Comparison of ENCODE assay signal across 8 cellular contexts in the genomic region with DNA sequence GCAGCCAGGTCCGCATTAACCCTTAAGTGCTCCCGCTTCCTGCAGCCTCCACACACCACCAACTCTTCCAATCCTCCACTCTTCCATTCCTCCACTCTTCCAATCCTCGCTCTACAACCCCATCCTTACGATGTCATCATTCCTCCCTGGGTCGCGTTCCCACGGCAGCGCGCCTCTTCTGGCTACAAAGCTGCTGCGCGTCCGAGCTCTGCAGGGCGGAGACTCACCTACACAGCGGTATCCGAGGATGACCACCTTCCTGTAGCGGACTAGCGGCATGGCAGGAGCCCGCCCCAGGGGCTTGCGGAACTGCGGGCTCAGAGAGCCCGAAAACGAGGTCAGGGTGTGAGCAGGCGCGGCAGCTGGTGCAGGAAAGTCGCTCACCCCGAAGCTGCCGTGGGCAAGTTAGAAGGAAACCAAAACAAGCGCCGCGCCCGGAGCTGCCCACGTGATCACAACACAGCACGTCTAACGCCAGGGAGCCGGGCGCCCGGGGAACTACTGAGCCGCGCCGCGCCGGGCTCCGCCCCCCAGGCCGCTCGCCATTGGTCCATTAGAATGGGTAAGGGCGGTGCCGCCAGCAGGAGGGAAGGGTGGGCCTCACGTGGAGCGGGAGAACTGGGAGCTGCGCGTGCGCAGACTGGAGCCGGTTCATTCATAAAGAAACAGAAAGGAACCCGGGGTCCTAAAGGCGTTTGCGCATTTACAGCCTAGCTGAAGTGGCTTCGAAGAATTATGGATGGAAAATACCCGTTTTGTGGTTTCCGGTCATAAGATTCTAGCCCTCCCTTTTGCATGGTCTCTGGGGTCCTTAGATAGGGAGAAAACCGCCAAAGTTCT. TPM values are rescaled to one million over a fixed set of nuclear protein-coding genes. Genes with fewer than 3 reads are reported as not detected.
DNase-seq lines count a peak whose midpoint lies in the region; ATAC-seq and TF ChIP-seq lines count a peak whose summit lies in the region.

A gene with protein sequence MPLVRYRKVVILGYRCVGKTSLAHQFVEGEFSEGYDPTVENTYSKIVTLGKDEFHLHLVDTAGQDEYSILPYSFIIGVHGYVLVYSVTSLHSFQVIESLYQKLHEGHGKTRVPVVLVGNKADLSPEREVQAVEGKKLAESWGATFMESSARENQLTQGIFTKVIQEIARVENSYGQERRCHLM (minus strand): TSS at position 473 of the 840 bp plus-strand sequence. CDS start 194 bp downstream, at position 279.

- no peaks in the 10 kb centered on the region for H3K9me3 Mint-ChIP-seq in CD4-positive, alpha-beta T cell
- H3K9me3 Mint-ChIP-seq in dendritic cell treated with granulocyte-macrophage colony-stimulating factor and Interleukin-4, amounts not matched to agents 40 ng/mL and 50 ng/mL, for 4 days = no peaks in the 10 kb centered on the region

- no peaks in the 10 kb centered on the region for H3K9me3 ChIP-seq in CD4-positive, alpha-beta T cell (ENCODE audit: control insufficient read depth, low read length)

- H3K36me3 Mint-ChIP-seq in CD4-positive, alpha-beta T cell (ENCODE audit: low read depth) = peaks cover 4% of the 10 kb centered on the region
- H3K36me3 Mint-ChIP-seq in dendritic cell treated with granulocyte-macrophage colony-stimulating factor and Interleukin-4, amounts not matched to agents 40 ng/mL and 50 ng/mL, for 4 days (ENCODE audit: low read depth) = peaks cover 7% of the 10 kb centered on the region

- no peak for TF ChIP-seq CTCF in CD4-positive, alpha-beta T cell (IDR thresholded peaks at IDR 0.05)
- no peak for TF ChIP-seq CTCF in lower leg skin (IDR thresholded peaks at IDR 0.05)

- H3K4me1 Mint-ChIP-seq in CD4-positive, alpha-beta T cell (ENCODE audit: low read depth) = peaks cover 21% of the 10 kb centered on the region
- peaks cover 16% of the 10 kb centered on the region for H3K4me1 Mint-ChIP-seq in dendritic cell treated with granulocyte-macrophage colony-stimulating factor and Interleukin-4, amounts not matched to agents 40 ng/mL and 50 ng/mL, for 4 days (ENCODE audit: low read depth)

- H3K27ac Mint-ChIP-seq in CD4-positive, alpha-beta T cell = peak within 1 kb of the TSS; percentile 92
- peak within 1 kb of the TSS; percentile 87 for H3K27ac Mint-ChIP-seq in dendritic cell treated with granulocyte-macrophage colony-stimulating factor and Interleukin-4, amounts not matched to agents 40 ng/mL and 50 ng/mL, for 4 days

- H3K4me3 Mint-ChIP-seq in CD4-positive, alpha-beta T cell = peak within 1 kb of the TSS; percentile 97
- H3K4me3 Mint-ChIP-seq in dendritic cell treated with granulocyte-macrophage colony-stimulating factor and Interleukin-4, amounts not matched to agents 40 ng/mL and 50 ng/mL, for 4 days = peak within 1 kb of the TSS; percentile 85

- peaks cover 3% of the 10 kb centered on the region for H3K27me3 Mint-ChIP-seq in CD4-positive, alpha-beta T cell
- no peaks in the 10 kb centered on the region for H3K27me3 Mint-ChIP-seq in dendritic cell treated with granulocyte-macrophage colony-stimulating factor and Interleukin-4, amounts not matched to agents 40 ng/mL and 50 ng/mL, for 4 days

- TF ChIP-seq POLR2A in lower leg skin (IDR thresholded peaks at IDR 0.05) = no peak

- CTCF ChIA-PET in CD4-positive, alpha-beta T cell (lab: Charles Lee) = interaction anchor here (0.8 to 2.7 kb wide), 11 partner anchors 11 to 217 kb away, joined by 3 to 19 read pairs (median 4); a partner anchor contains a TSS

- no peaks in the 10 kb centered on the region for H3K27me3 ChIP-seq in CD4-positive, alpha-beta T cell (ENCODE audit: control insufficient read depth, insufficient read depth, low read length)

- peak within 1 kb of the TSS; percentile 81 for H3K4me3 ChIP-seq in lower leg skin (ENCODE audit: low read depth, poor library complexity, severe bottlenecking)

- peak; percentile 98 for ATAC-seq in CD4-positive, alpha-beta T cell (ENCODE audit: poor library complexity)
- ATAC-seq in GM19397 (IDR thresholded peaks at IDR 0.05; ENCODE audit: unreplicated experiment) = peak; percentile 99
- ATAC-seq in HG03565 (IDR thresholded peaks at IDR 0.05; ENCODE audit: unreplicated experiment) = peak; percentile 97

- peak within 1 kb of the TSS; percentile 76 for H3K27ac ChIP-seq in CD4-positive, alpha-beta T cell (ENCODE audit: low read depth, low read length)

- DNase-seq in CD4-positive, alpha-beta T cell = peak; percentile 95 to 99 (median 96)
- peak; percentile 98 for DNase-seq in NCI-H748 (lab: John Stamatoyannopoulos, UW; ENCODE audit: unreplicated experiment)
- peak; percentile 98 for DNase-seq in activated CD4-positive, alpha-beta T cell treated with anti-CD3 and anti-CD28 coated beads, Interleukin-2, amount 50 U/mL, for 1 hour
- DNase-seq in lower leg skin (ENCODE audit: low spot score in 2 of 2) = peak; percentile 98 to 100
- DNase-seq in stimulated activated CD4-positive, alpha-beta T cell treated with anti-CD3 and anti-CD28 coated beads, Interleukin-4, amount 100 ng/mL, for 48 hours (ENCODE audit: low read depth in 2 of 2) = peak; percentile 98 to 99

- POLR2A ChIA-PET in CD4-positive, alpha-beta T cell (lab: Charles Lee) = interaction anchor here (0.7 to 2.5 kb wide), 20 partner anchors 10 to 297 kb away, joined by 3 to 30 read pairs (median 4); a partner anchor contains a TSS

- intact Hi-C loops in CD4-positive, alpha-beta T cell (cut with DNase I, micrococcal nuclease) = no loop called here
- intact Hi-C loops in dendritic cell treated with granulocyte-macrophage colony-stimulating factor and Interleukin-4, amounts not matched to agents 40 ng/mL and 50 ng/mL, for 4 days (cut with micrococcal nuclease) = loop anchor here (1.0 kb wide), 1 partner anchor 62 kb away; a partner anchor contains a TSS
- intact Hi-C loops in lower leg skin (cut with DNase I; ENCODE audit: low total_unique reads) = no loop called here

- WGBS in lower leg skin, 2 donors = 1% methylated on average over 46 to 55 of the region's 60 CpGs

RNA-seq across cellular contexts. Expression of the gene that starts here (rescaled TPM):
- 1 to 10 TPM; 5.1 to 6.0 TPM for total RNA-seq in CD4-positive, alpha-beta T cell
- 1 to 10 TPM; 1.4 to 2.1 (median 1.9) TPM for total RNA-seq in lower leg skin

Comparison
In these comparisons a context has a peak if more than half of its experiments do, and no peak if none do; other contexts are left out.
1. Peak in every context shown above with its lines: DNase-seq, ATAC-seq, H3K4me3 ChIP-seq and H3K27ac ChIP-seq.